In genomic region chr17:40168262-40168832, GRCh38 we compare ENCODE assay signal across 1 cellular context.
TF ChIP-seq lines count a peak whose summit lies in the region.

No MANE protein-coding gene starts in this region.

TF ChIP-seq in HCT116, 20 proteins besides CTCF, POLR2A, EP300 and RAD21 (continued from another document):
- TF ChIP-seq REST (IDR thresholded peaks at IDR 0.05; ENCODE audit: low read depth), result no peak
- TF ChIP-seq ATF3 (IDR thresholded peaks at IDR 0.05), result no peak
- no peak for TF ChIP-seq EGR1 (IDR thresholded peaks at IDR 0.05; ENCODE audit: low read depth)
- no peak for TF ChIP-seq SP1 (IDR thresholded peaks at IDR 0.05; ENCODE audit: low read depth)
- TF ChIP-seq CEBPB (IDR thresholded peaks at IDR 0.05; ENCODE audit: low read depth), result no peak
- no peak for TF ChIP-seq ZNF274 (IDR thresholded peaks at IDR 0.05; ENCODE audit: low read depth, low read length)
- no peak for TF ChIP-seq SRF (IDR thresholded peaks at IDR 0.05; ENCODE audit: low read depth)
- no peak for TF ChIP-seq ZFX (IDR thresholded peaks at IDR 0.05)
- TF ChIP-seq EZH2phosphoT487 (IDR thresholded peaks at IDR 0.05; ENCODE audit: borderline replicate concordance), result no peak
- no peak for TF ChIP-seq POLR2AphosphoS5 (IDR thresholded peaks at IDR 0.05; ENCODE audit: low read depth, low read length)
- no peak for TF ChIP-seq MAX (IDR thresholded peaks at IDR 0.05)
- no peak for TF ChIP-seq JUND (IDR thresholded peaks at IDR 0.05)
- no peak for TF ChIP-seq CBX3 (IDR thresholded peaks at IDR 0.05; ENCODE audit: low read depth)
- TF ChIP-seq SIN3A (IDR thresholded peaks at IDR 0.05; ENCODE audit: low read depth), result no peak
- TF ChIP-seq EZH2 (IDR thresholded peaks at IDR 0.05), result no peak
- no peak for TF ChIP-seq TCF7L2 (IDR thresholded peaks at IDR 0.05; ENCODE audit: borderline replicate concordance, extremely low read depth, insufficient read depth, insufficient read length)
